ENCODE assay signal across 8 cellular contexts in the genomic region with DNA sequence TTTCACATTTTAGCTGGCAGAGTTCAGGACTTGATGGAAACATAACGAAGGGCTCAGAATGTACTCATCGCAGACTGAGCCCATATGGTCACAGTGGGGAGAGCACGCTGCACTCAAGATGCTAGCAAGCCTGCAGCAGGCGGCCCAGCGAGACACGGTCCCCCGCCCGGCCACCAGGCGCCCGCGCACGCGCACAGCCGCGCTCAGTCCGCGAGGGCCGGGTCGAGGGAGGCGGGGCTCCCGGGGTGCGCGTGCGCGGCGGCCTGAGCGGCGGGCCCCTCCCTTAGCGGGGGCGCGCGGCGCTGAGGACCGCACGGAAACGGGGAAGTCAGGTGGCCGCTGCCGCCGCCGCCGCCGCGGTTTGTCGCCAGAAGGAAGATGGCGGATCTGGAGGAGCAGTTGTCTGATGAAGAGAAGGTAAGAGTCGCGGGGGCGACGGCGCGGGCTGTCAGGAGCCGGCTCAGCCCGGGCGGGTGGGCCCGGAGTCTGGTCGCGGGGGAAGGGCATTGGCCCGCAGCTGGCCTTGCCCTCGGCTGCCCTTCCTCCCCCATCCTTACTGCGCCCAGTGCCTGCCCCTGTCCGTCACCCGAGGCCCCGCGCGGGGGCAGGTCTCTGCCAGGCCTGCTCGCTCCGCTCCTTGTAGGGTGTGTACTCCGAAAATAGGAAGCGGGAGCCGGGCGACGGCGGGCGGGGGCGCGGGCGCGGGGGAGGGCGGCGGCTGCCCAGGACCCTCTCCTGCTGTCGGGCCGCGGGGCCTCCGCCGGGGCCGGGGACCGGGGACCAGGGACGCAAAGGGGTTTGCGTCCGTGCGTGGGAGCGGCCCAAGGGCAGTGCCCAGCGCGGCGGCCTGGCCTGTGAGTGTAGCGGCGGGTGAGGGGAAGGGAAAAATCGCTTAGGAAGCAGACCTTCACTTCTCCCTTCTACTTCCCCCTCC. TPM values are rescaled to one million over a fixed set of nuclear protein-coding genes. Genes with fewer than 3 reads are reported as not detected.
DNase-seq lines count a peak whose midpoint lies in the region; ATAC-seq and TF ChIP-seq lines count a peak whose summit lies in the region.

CAPZA2 (plus strand) TSS at position 354 of the 934 bp plus-strand sequence; CDS start at position 379, 25 bp downstream.

- H3K4me3 ChIP-seq in prostate gland: peak within 1 kb of the TSS; percentile 95

- peaks cover 33% of the 10 kb centered on the region for H3K4me1 Mint-ChIP-seq in T-helper 1 cell treated with Interleukin-12 subunit alpha and Interleukin-12 subunit beta and Interleukin-4 antibody, amounts not matched to agents 30 μg/mL and 1 μg/mL, for 36 hours (ENCODE audit: low read depth)

- under 1% methylated on average over 75 of the region's 98 CpGs for WGBS in prostate gland

- intact Hi-C loops in left cardiac atrium (cut with DNase I) (no loop called here), prostate gland (cut with DNase I) (no loop called here)

- peak within 1 kb of the TSS; percentile 96 for H3K27ac Mint-ChIP-seq in T-helper 1 cell treated with Interleukin-12 subunit alpha and Interleukin-12 subunit beta and Interleukin-4 antibody, amounts not matched to agents 30 μg/mL and 1 μg/mL, for 36 hours

- H3K9me3 Mint-ChIP-seq in T-helper 1 cell treated with Interleukin-12 subunit alpha and Interleukin-12 subunit beta and Interleukin-4 antibody, amounts not matched to agents 30 μg/mL and 1 μg/mL, for 36 hours: no peaks in the 10 kb centered on the region

- H3K27ac ChIP-seq in prostate gland: peak within 1 kb of the TSS; percentile 96 to 99

- H3K36me3 Mint-ChIP-seq in T-helper 1 cell treated with Interleukin-12 subunit alpha and Interleukin-12 subunit beta and Interleukin-4 antibody, amounts not matched to agents 30 μg/mL and 1 μg/mL, for 36 hours (ENCODE audit: low read depth): peaks cover 6% of the 10 kb centered on the region

- DNase-seq in NCI-H1694 treated with DMSO at 0.1 percent for 48 hours (lab: John Stamatoyannopoulos, UW) (peak; percentile 98), amniotic stem cell (lab: John Stamatoyannopoulos, UW) (peak; percentile 84), left cardiac atrium (peak; percentile 95), prostate gland (ENCODE audit: low spot score) (peak; percentile 90), ureter (ENCODE audit: low spot score) (peak; percentile 93)

- no peaks in the 10 kb centered on the region for H3K36me3 ChIP-seq in prostate gland

- peak; percentile 15 to 83 (median 64) for TF ChIP-seq CTCF in prostate gland (IDR thresholded peaks at IDR 0.05)

- peak; percentile 74 for ATAC-seq in GM18499 (IDR thresholded peaks at IDR 0.05; ENCODE audit: insufficient read depth, unreplicated experiment)
- peak; percentile 85 for ATAC-seq in HG02938 (IDR thresholded peaks at IDR 0.05; ENCODE audit: unreplicated experiment)
- peak; percentile 97 for ATAC-seq in left cardiac atrium

- no peaks in the 10 kb centered on the region for H3K27me3 ChIP-seq in prostate gland (replicated peaks; ENCODE audit: insufficient read depth)

- H3K27me3 Mint-ChIP-seq in T-helper 1 cell treated with Interleukin-12 subunit alpha and Interleukin-12 subunit beta and Interleukin-4 antibody, amounts not matched to agents 30 μg/mL and 1 μg/mL, for 36 hours (ENCODE audit: low read depth): peaks cover 19% of the 10 kb centered on the region

- peak within 1 kb of the TSS; percentile 97 for H3K4me3 Mint-ChIP-seq in T-helper 1 cell treated with Interleukin-12 subunit alpha and Interleukin-12 subunit beta and Interleukin-4 antibody, amounts not matched to agents 30 μg/mL and 1 μg/mL, for 36 hours

- no peaks in the 10 kb centered on the region for H3K4me1 ChIP-seq in prostate gland (replicated peaks)

- no peaks in the 10 kb centered on the region for H3K9me3 ChIP-seq in prostate gland

- TF ChIP-seq POLR2A in prostate gland (IDR thresholded peaks at IDR 0.05): peak; percentile 86

RNA-seq across cellular contexts. Expression of gene CAPZA2, which starts in this region (rescaled TPM):
- total RNA-seq in left cardiac atrium (100 to 1,000 TPM; 286 to 403 TPM), prostate gland (10 to 100 TPM; 76.0 to 80.0 TPM), ureter (208 TPM)

Comparison
In these comparisons a context has a peak if more than half of its experiments do, and no peak if none do; other contexts are left out.
1. Peak in every context shown above with its lines: DNase-seq, ATAC-seq, H3K4me3 ChIP-seq and H3K27ac ChIP-seq.